ENCODE assay signal across 1 cellular context in the genomic region with DNA sequence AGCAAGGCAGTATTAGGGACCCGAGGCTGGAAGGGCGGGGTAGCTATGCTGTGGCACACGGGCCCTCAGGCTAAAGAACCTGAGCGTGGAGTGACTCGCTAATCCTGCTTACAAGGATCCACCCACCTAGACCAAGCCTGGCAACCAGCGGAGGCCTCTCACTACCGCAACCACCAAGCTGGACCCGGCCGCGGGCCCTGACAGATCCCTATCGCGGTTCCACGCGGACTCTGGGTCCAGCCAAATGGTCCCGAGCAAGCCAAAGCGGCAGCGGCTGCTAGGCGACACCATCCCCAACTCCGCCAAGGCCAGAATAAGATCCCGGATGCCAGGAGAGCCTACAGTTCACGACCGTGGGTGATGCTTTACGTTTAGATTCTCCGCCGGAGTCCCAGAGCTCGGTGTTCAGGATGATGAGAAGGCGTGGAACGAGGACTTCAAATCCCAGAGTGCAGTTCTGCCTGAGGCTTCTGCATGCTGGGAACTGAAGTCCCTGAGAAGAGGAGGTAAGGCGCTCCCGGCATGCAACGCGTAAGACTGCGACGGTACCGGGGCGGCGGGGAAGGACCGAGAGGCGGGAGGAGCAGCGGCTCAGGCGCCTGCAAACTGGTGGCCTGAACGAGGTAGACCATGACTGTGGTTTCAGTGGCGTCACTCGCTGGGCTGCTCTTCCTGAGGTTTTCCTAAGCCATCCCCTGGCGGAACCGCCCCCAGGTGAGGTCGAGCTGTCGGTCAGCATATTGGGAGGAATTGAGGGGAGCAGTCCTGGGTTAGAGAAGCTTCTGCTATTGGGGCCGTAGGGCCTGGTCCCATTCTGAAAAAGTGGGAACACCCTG.
TF ChIP-seq lines count a peak whose summit lies in the region.

CEP290 (minus strand) TSS at position 315 of the 836 bp plus-strand sequence. CDS start 781 bp downstream, outside the sequence.
TMTC3 (plus strand) TSS at position 534 of the 836 bp plus-strand sequence. CDS start 6,009 bp downstream, outside the sequence.

TF ChIP-seq in HepG2, 621 proteins besides CTCF, POLR2A, EP300 and RAD21 (continued from another document and continues in another):
- no peak for TF ChIP-seq E2F5 (CRISPR knock-in tag; conservative IDR thresholded peaks at IDR 0.05)
- TF ChIP-seq FOSL2 (CRISPR knock-in tag; IDR thresholded peaks at IDR 0.05), result peak; percentile 53
- TF ChIP-seq, protein P1, sequence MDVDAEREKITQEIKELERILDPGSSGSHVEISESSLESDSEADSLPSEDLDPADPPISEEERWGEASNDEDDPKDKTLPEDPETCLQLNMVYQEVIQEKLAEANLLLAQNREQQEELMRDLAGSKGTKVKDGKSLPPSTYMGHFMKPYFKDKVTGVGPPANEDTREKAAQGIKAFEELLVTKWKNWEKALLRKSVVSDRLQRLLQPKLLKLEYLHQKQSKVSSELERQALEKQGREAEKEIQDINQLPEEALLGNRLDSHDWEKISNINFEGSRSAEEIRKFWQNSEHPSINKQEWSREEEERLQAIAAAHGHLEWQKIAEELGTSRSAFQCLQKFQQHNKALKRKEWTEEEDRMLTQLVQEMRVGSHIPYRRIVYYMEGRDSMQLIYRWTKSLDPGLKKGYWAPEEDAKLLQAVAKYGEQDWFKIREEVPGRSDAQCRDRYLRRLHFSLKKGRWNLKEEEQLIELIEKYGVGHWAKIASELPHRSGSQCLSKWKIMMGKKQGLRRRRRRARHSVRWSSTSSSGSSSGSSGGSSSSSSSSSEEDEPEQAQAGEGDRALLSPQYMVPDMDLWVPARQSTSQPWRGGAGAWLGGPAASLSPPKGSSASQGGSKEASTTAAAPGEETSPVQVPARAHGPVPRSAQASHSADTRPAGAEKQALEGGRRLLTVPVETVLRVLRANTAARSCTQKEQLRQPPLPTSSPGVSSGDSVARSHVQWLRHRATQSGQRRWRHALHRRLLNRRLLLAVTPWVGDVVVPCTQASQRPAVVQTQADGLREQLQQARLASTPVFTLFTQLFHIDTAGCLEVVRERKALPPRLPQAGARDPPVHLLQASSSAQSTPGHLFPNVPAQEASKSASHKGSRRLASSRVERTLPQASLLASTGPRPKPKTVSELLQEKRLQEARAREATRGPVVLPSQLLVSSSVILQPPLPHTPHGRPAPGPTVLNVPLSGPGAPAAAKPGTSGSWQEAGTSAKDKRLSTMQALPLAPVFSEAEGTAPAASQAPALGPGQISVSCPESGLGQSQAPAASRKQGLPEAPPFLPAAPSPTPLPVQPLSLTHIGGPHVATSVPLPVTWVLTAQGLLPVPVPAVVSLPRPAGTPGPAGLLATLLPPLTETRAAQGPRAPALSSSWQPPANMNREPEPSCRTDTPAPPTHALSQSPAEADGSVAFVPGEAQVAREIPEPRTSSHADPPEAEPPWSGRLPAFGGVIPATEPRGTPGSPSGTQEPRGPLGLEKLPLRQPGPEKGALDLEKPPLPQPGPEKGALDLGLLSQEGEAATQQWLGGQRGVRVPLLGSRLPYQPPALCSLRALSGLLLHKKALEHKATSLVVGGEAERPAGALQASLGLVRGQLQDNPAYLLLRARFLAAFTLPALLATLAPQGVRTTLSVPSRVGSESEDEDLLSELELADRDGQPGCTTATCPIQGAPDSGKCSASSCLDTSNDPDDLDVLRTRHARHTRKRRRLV (CRISPR knock-in tag; IDR thresholded peaks at IDR 0.05), result peak; percentile 85; the same call in 1 of the 2 replicates
- TF ChIP-seq, protein P2, sequence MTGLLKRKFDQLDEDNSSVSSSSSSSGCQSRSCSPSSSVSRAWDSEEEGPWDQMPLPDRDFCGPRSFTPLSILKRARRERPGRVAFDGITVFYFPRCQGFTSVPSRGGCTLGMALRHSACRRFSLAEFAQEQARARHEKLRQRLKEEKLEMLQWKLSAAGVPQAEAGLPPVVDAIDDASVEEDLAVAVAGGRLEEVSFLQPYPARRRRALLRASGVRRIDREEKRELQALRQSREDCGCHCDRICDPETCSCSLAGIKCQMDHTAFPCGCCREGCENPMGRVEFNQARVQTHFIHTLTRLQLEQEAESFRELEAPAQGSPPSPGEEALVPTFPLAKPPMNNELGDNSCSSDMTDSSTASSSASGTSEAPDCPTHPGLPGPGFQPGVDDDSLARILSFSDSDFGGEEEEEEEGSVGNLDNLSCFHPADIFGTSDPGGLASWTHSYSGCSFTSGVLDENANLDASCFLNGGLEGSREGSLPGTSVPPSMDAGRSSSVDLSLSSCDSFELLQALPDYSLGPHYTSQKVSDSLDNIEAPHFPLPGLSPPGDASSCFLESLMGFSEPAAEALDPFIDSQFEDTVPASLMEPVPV (CRISPR knock-in tag; IDR thresholded peaks at IDR 0.05), result peak; percentile 36; the same call in 1 of the 2 replicates
- TF ChIP-seq GPBP1L1 (CRISPR knock-in tag; IDR thresholded peaks at IDR 0.05), result no peak
- TF ChIP-seq NRL (CRISPR knock-in tag; IDR thresholded peaks at IDR 0.05; ENCODE audit: borderline replicate concordance), result peak; percentile 83
- peak; percentile 95 for TF ChIP-seq ZNF335 (CRISPR knock-in tag; IDR thresholded peaks at IDR 0.05)
- no peak for TF ChIP-seq ZFP36 (IDR thresholded peaks at IDR 0.05; ENCODE audit: borderline replicate concordance, low read depth, low read length, partially characterized antibody)
- peak; percentile 71 for TF ChIP-seq RFX3 (CRISPR knock-in tag; IDR thresholded peaks at IDR 0.05)
- peak; percentile 77 for TF ChIP-seq HDAC1 (CRISPR knock-in tag; IDR thresholded peaks at IDR 0.05)
- peak; percentile 77 for TF ChIP-seq POLR2AphosphoS5 (IDR thresholded peaks at IDR 0.05; ENCODE audit: low read depth, low read length)
- no peak for TF ChIP-seq CCAR2 (optimal IDR thresholded peaks at IDR 0.05; ENCODE audit: low read depth, low read length)
- TF ChIP-seq TBP (CRISPR knock-in tag; IDR thresholded peaks at IDR 0.05), result peak; percentile 99
- peak; percentile 87 for TF ChIP-seq ZNF709 (CRISPR knock-in tag; IDR thresholded peaks at IDR 0.05)
- TF ChIP-seq ZSCAN5A (CRISPR knock-in tag; IDR thresholded peaks at IDR 0.05; ENCODE audit: borderline replicate concordance), result 0 out of 2 replicates have a peak, but pooled peaks have one; percentile 20
- TF ChIP-seq SP4 (CRISPR knock-in tag; IDR thresholded peaks at IDR 0.05), result no peak
- TF ChIP-seq ZNF772 (CRISPR knock-in tag; IDR thresholded peaks at IDR 0.05), result 0 out of 2 replicates have a peak, but pooled peaks have one; percentile 26
- TF ChIP-seq RNF2 (conservative IDR thresholded peaks at IDR 0.05; ENCODE audit: low read depth), result peak; percentile 49; the same call in 1 of the 2 replicates
- no peak for TF ChIP-seq MTF1 (CRISPR knock-in tag; IDR thresholded peaks at IDR 0.05)
- TF ChIP-seq IRF2 (CRISPR knock-in tag; IDR thresholded peaks at IDR 0.05), result peak; percentile 99
- TF ChIP-seq, protein P3, sequence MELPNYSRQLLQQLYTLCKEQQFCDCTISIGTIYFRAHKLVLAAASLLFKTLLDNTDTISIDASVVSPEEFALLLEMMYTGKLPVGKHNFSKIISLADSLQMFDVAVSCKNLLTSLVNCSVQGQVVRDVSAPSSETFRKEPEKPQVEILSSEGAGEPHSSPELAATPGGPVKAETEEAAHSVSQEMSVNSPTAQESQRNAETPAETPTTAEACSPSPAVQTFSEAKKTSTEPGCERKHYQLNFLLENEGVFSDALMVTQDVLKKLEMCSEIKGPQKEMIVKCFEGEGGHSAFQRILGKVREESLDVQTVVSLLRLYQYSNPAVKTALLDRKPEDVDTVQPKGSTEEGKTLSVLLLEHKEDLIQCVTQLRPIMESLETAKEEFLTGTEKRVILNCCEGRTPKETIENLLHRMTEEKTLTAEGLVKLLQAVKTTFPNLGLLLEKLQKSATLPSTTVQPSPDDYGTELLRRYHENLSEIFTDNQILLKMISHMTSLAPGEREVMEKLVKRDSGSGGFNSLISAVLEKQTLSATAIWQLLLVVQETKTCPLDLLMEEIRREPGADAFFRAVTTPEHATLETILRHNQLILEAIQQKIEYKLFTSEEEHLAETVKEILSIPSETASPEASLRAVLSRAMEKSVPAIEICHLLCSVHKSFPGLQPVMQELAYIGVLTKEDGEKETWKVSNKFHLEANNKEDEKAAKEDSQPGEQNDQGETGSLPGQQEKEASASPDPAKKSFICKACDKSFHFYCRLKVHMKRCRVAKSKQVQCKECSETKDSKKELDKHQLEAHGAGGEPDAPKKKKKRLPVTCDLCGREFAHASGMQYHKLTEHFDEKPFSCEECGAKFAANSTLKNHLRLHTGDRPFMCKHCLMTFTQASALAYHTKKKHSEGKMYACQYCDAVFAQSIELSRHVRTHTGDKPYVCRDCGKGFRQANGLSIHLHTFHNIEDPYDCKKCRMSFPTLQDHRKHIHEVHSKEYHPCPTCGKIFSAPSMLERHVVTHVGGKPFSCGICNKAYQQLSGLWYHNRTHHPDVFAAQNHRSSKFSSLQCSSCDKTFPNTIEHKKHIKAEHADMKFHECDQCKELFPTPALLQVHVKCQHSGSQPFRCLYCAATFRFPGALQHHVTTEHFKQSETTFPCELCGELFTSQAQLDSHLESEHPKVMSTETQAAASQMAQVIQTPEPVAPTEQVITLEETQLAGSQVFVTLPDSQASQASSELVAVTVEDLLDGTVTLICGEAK (IDR thresholded peaks at IDR 0.05), result no peak
- TF ChIP-seq, protein P3 (CRISPR knock-in tag; IDR thresholded peaks at IDR 0.05), result peak; percentile 65; the same call in 1 of the 2 replicates
- TF ChIP-seq FOXC1 (CRISPR knock-in tag; IDR thresholded peaks at IDR 0.05; ENCODE audit: borderline replicate concordance), result peak; percentile 22; the same call in 1 of the 2 replicates
- no peak for TF ChIP-seq ATAD3A (CRISPR knock-in tag; IDR thresholded peaks at IDR 0.05)
- TF ChIP-seq FOXJ3 (CRISPR knock-in tag; IDR thresholded peaks at IDR 0.05; ENCODE audit: borderline replicate concordance), result peak; percentile 50; the same call in 1 of the 2 replicates
- TF ChIP-seq ZNF589 (CRISPR knock-in tag; conservative IDR thresholded peaks at IDR 0.05), result no peak; the same call in 1 of the 2 replicates
- TF ChIP-seq, protein P4, sequence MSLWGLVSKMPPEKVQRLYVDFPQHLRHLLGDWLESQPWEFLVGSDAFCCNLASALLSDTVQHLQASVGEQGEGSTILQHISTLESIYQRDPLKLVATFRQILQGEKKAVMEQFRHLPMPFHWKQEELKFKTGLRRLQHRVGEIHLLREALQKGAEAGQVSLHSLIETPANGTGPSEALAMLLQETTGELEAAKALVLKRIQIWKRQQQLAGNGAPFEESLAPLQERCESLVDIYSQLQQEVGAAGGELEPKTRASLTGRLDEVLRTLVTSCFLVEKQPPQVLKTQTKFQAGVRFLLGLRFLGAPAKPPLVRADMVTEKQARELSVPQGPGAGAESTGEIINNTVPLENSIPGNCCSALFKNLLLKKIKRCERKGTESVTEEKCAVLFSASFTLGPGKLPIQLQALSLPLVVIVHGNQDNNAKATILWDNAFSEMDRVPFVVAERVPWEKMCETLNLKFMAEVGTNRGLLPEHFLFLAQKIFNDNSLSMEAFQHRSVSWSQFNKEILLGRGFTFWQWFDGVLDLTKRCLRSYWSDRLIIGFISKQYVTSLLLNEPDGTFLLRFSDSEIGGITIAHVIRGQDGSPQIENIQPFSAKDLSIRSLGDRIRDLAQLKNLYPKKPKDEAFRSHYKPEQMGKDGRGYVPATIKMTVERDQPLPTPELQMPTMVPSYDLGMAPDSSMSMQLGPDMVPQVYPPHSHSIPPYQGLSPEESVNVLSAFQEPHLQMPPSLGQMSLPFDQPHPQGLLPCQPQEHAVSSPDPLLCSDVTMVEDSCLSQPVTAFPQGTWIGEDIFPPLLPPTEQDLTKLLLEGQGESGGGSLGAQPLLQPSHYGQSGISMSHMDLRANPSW (CRISPR knock-in tag; IDR thresholded peaks at IDR 0.05; ENCODE audit: borderline replicate concordance), result peak; percentile 43; the same call in 1 of the 2 replicates
